1 cellular context compared by ENCODE assay signal in the genomic region with DNA sequence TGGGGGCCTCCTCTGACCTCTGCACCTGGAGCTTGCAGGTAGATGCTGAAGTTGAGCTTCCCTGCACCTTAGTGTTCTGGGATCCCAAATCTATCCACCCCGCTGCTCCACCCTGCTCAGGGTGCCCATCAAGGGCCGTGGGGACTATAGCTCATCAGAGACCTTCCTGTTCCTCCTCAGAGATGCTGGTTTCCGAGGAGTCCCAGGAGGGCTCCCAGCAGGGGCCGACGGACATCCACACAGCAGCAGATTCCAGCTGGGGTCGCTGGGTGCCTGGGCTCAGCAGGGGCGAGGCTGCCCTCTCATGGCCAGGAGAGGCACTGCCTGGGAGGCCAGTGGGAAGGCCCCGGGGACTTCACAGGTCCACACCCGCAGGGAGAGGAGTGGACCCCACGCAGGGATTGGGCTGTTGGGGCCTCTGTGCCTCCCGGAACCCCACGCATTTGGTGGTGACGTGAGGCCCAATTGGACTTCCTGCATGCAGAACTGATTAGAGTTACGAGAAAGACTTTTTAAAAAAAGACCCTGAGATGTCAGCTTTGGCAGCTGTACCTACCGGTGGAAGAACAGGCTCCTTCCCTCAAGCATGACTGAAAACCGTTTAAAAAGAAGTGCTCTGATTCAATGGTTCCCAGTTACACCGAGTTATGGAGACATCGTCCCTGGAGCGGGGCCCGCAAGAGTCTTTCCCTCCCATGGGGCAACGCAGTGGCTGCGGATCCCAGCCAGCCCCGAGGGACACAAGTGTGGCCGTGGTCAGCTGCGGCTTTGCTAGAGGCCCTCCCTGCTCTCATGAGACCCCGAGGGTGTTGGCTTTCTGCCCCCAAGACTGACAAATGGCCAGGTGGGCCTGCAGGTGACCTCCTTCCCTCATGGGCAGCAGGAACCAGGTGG.
TF ChIP-seq lines count a peak whose summit lies in the region.

No MANE protein-coding gene starts in this region.

TF ChIP-seq in SK-N-SH, 30 proteins besides CTCF, POLR2A, EP300 and RAD21:
- TF ChIP-seq, protein P1, sequence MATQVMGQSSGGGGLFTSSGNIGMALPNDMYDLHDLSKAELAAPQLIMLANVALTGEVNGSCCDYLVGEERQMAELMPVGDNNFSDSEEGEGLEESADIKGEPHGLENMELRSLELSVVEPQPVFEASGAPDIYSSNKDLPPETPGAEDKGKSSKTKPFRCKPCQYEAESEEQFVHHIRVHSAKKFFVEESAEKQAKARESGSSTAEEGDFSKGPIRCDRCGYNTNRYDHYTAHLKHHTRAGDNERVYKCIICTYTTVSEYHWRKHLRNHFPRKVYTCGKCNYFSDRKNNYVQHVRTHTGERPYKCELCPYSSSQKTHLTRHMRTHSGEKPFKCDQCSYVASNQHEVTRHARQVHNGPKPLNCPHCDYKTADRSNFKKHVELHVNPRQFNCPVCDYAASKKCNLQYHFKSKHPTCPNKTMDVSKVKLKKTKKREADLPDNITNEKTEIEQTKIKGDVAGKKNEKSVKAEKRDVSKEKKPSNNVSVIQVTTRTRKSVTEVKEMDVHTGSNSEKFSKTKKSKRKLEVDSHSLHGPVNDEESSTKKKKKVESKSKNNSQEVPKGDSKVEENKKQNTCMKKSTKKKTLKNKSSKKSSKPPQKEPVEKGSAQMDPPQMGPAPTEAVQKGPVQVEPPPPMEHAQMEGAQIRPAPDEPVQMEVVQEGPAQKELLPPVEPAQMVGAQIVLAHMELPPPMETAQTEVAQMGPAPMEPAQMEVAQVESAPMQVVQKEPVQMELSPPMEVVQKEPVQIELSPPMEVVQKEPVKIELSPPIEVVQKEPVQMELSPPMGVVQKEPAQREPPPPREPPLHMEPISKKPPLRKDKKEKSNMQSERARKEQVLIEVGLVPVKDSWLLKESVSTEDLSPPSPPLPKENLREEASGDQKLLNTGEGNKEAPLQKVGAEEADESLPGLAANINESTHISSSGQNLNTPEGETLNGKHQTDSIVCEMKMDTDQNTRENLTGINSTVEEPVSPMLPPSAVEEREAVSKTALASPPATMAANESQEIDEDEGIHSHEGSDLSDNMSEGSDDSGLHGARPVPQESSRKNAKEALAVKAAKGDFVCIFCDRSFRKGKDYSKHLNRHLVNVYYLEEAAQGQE (IDR thresholded peaks at IDR 0.05; ENCODE audit: low read depth, low read length): no peak
- no peak for TF ChIP-seq TAF1 (IDR thresholded peaks at IDR 0.05; ENCODE audit: borderline replicate concordance, low read depth, low read length)
- TF ChIP-seq, protein P2, sequence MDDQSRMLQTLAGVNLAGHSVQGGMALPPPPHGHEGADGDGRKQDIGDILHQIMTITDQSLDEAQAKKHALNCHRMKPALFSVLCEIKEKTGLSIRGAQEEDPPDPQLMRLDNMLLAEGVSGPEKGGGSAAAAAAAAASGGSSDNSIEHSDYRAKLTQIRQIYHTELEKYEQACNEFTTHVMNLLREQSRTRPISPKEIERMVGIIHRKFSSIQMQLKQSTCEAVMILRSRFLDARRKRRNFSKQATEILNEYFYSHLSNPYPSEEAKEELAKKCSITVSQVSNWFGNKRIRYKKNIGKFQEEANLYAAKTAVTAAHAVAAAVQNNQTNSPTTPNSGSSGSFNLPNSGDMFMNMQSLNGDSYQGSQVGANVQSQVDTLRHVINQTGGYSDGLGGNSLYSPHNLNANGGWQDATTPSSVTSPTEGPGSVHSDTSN (IDR thresholded peaks at IDR 0.05): no peak
- no peak for TF ChIP-seq MEF2A (IDR thresholded peaks at IDR 0.05; ENCODE audit: borderline replicate concordance, low read depth)
- TF ChIP-seq MXI1 (IDR thresholded peaks at IDR 0.05; ENCODE audit: low read depth, low read length): no peak
- TF ChIP-seq POLR2AphosphoS5 (IDR thresholded peaks at IDR 0.05; ENCODE audit: low read depth, low read length): no peak
- no peak for TF ChIP-seq RCOR1 (IDR thresholded peaks at IDR 0.05; ENCODE audit: low read length)
- TF ChIP-seq NFIC (IDR thresholded peaks at IDR 0.05; ENCODE audit: borderline replicate concordance): no peak
- no peak for TF ChIP-seq FOXJ3 (CRISPR knock-in tag; IDR thresholded peaks at IDR 0.05)
- no peak for TF ChIP-seq RFX5 (IDR thresholded peaks at IDR 0.05; ENCODE audit: low read length)
- TF ChIP-seq TEAD4 (IDR thresholded peaks at IDR 0.05; ENCODE audit: borderline replicate concordance, insufficient read depth): no peak
- peak; percentile 28 for TF ChIP-seq CHD2 (IDR thresholded peaks at IDR 0.05; ENCODE audit: low read length, partially characterized antibody)
- peak; percentile 96 for TF ChIP-seq SMC3 (IDR thresholded peaks at IDR 0.05; ENCODE audit: low read depth, low read length)
- TF ChIP-seq EZH2phosphoT487 (IDR thresholded peaks at IDR 0.05; ENCODE audit: borderline replicate concordance, low read depth): no peak
- no peak for TF ChIP-seq GATA2 (CRISPR knock-in tag; IDR thresholded peaks at IDR 0.05)
